20 cellular contexts compared by ENCODE assay signal in the genomic region with DNA sequence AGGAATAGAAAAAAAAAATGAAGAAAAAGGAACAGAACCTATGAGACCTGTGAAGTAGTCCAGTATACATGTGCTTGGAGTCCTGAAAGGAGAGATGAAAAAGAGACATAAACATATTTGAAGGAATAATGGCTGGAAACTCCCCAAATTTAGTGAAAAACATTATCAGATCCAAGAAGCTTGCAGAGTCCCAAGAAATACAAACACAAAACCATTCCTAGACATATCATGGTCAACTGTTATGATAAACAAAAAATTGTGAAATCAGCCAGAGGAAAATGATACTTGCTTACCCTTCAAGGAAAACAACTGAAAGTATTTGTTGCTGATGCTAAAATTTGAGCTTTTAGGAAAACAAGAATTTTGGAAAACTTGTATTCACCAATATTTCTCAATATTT.
DNase-seq lines count a peak whose midpoint lies in the region; TF ChIP-seq lines count a peak whose summit lies in the region.
"Had no signal": no experiment of that assay in that cellular context is flagged by ENCODE, and none has a peak within 500 bp of the region (broad histone marks: within the 10 kb centered on the region; RNA-seq: fewer than 3 reads in every experiment).

No MANE protein-coding gene starts in this region.

- in situ Hi-C loops in brain microvascular endothelial cell (cut with HindIII; ENCODE audit: low pct_ligation_motif_present, low sequenced_read_pairs) = no loop called here

- H3K36me3 ChIP-seq in ACC112 (ENCODE audit: insufficient read depth, low read length) = no peaks in the 10 kb centered on the region; the same call in 1 of the 2 replicates
- H3K36me3 ChIP-seq in brain microvascular endothelial cell (replicated peaks) = no peaks in the 10 kb centered on the region
- no peaks in the 10 kb centered on the region for H3K36me3 ChIP-seq in tibial artery
- H3K36me3 ChIP-seq: SJSA1 had no signal

- H3K9me3 Mint-ChIP-seq in HFFc6 = no peaks in the 10 kb centered on the region
- H3K9me3 Mint-ChIP-seq: H9 had no signal

- peak overlapping the region; percentile 25; the same call in 1 of the 2 replicates for H3K4me3 ChIP-seq in ACC112 (ENCODE audit: low read depth, low read length)
- no peak overlapping the region for H3K4me3 ChIP-seq in brain microvascular endothelial cell (ENCODE audit: low read depth, low read length)
- H3K4me3 ChIP-seq in tibial artery = no peak overlapping the region
- H3K4me3 ChIP-seq: GM12878, SJSA1 had no signal

- H2AFZ ChIP-seq in ACC112 (ENCODE audit: low read length, unreplicated experiment) = no peak overlapping the region

- peak overlapping the region; percentile 47 for H3K27ac ChIP-seq in ACC112 (ENCODE audit: low read depth, low read length)
- no peak overlapping the region for H3K27ac ChIP-seq in brain microvascular endothelial cell
- no peak overlapping the region for H3K27ac ChIP-seq in tibial artery
- H3K27ac ChIP-seq: C4-2B had no signal

- H3K36me3 Mint-ChIP-seq in HFFc6 (ENCODE audit: low read depth) = peaks cover 21% of the 10 kb centered on the region

- TF ChIP-seq CTCF in HFFc6 (IDR thresholded peaks at IDR 0.05) = no peak
- no peak for TF ChIP-seq CTCF in brain microvascular endothelial cell (IDR thresholded peaks at IDR 0.05; ENCODE audit: low read depth, low read length, missing control alignments)
- TF ChIP-seq CTCF in tibial artery (IDR thresholded peaks at IDR 0.05) = no peak

- peak overlapping the region; percentile 6; the same call in 1 of the 2 replicates for H3K27ac Mint-ChIP-seq in HFFc6

- intact Hi-C loops in tibial artery (cut with DNase I; ENCODE audit: low total_unique reads) = no loop called here

- DNase-seq in HFFc6 (no peak), dedifferentiated amniotic fluid mesenchymal stem cell (ENCODE audit: extremely low spot score) (peak; percentile 35), iris pigment epithelial cell (ENCODE audit: low read depth) (peak; percentile 68), brain microvascular endothelial cell (no peak), activated T-cell treated with anti-CD3 and anti-CD28 coated beads for 4 hours (no peak), tibial artery (no peak)
- no peak for DNase-seq in activated naive CD4-positive, alpha-beta T cell treated with anti-CD3 and anti-CD28 coated beads, Interleukin-2, amount 50 U/mL, for 16 hours
- DNase-seq: DND-41, GDM1, H9, NCI-H1436, NCI-H2029, NCI-H2171 treated with DMSO at 0.1 percent for 48 hours, NCI-H446 treated with DMSO at 0.1 percent for 48 hours, NCI-H748 treated with DMSO at 0.1 percent for 48 hours, PC-3 had no signal

- no peaks in the 10 kb centered on the region for H3K27me3 Mint-ChIP-seq in HFFc6 (ENCODE audit: insufficient read depth)

- H3K4me3 Mint-ChIP-seq in HFFc6 = peak overlapping the region; percentile 3; the same call in 1 of the 2 replicates
- H3K4me3 Mint-ChIP-seq: H9 had no signal

- H3K4me1 ChIP-seq in ACC112 (ENCODE audit: control insufficient read depth, insufficient read depth, low read length, unreplicated experiment) (peaks cover 42% of the 10 kb centered on the region), tibial artery (no peaks in the 10 kb centered on the region)

- peaks cover 69% of the 10 kb centered on the region for H3K4me1 Mint-ChIP-seq in HFFc6 (ENCODE audit: low read depth)

- no peaks in the 10 kb centered on the region for H3K79me2 ChIP-seq in ACC112 (ENCODE audit: control insufficient read depth, insufficient read depth, low read length, unreplicated experiment)

- no peaks in the 10 kb centered on the region for H3K9me3 ChIP-seq in tibial artery
- H3K9me3 ChIP-seq: SJSA1 had no signal

- H3K27me3 ChIP-seq in ACC112 (ENCODE audit: insufficient read depth, low read length) (no peaks in the 10 kb centered on the region), brain microvascular endothelial cell (replicated peaks) (no peaks in the 10 kb centered on the region), tibial artery (no peaks in the 10 kb centered on the region)
- H3K27me3 ChIP-seq: SJSA1 had no signal

Comparison
In these comparisons a context has a peak if more than half of its experiments do, and no peak if none do; other contexts are left out.
1. DNase-seq: peak in dedifferentiated amniotic fluid mesenchymal stem cell (single experiment) and iris pigment epithelial cell (single experiment); none in HFFc6 (single experiment), brain microvascular endothelial cell (single experiment), activated T-cell treated with anti-CD3 and anti-CD28 coated beads for 4 hours (single experiment), tibial artery (0 of 2) and activated naive CD4-positive, alpha-beta T cell treated with anti-CD3 and anti-CD28 coated beads, Interleukin-2, amount 50 U/mL, for 16 hours (single experiment).